ENCODE assay signal across 20 cellular contexts in genomic region chr14:103165323-103165722, GRCh38. TPM values are rescaled to one million over a fixed set of nuclear protein-coding genes. Genes with fewer than 3 reads are reported as not detected.
"Had no signal": no experiment of that assay in that cellular context is flagged by ENCODE, and none has a peak within 500 bp of the region (broad histone marks: within the 10 kb centered on the region; RNA-seq: fewer than 3 reads in every experiment).

No MANE protein-coding gene starts in this region.

- H3K27ac Mint-ChIP-seq: IgD-negative memory B cell had no signal

- H3K4me3 Mint-ChIP-seq: IgD-negative memory B cell had no signal

- H3K27ac ChIP-seq: HL-60, KMS-11 had no signal

- H3K4me1 Mint-ChIP-seq: IgD-negative memory B cell had no signal

- H3K9ac ChIP-seq: KMS-11 had no signal

- H3K4me3 ChIP-seq: K562 had no signal

- ATAC-seq: K562 had no signal

- DNase-seq: Kasumi-1, MM.1S, NCI-H1092 treated with DMSO at 0.1 percent for 48 hours, NCI-H1436, NCI-H187, NCI-H2029, NCI-H2081 treated with DMSO at 0.1 percent for 48 hours, NCI-H2171, NCI-H226, NCI-H446, NCI-H510A, NCI-H524 treated with DMSO at 0.1 percent for 48 hours, NCI-H69, NCI-H774, RPMI8226, SHP77 had no signal

- H3K4me2 ChIP-seq: KMS-11 had no signal

RNA-seq across cellular contexts. Expression of gene TNFAIP2, which starts 42.1 kb away (rescaled TPM):
- polyA plus RNA-seq: IgD-negative memory B cell had no signal
